In the genomic region with DNA sequence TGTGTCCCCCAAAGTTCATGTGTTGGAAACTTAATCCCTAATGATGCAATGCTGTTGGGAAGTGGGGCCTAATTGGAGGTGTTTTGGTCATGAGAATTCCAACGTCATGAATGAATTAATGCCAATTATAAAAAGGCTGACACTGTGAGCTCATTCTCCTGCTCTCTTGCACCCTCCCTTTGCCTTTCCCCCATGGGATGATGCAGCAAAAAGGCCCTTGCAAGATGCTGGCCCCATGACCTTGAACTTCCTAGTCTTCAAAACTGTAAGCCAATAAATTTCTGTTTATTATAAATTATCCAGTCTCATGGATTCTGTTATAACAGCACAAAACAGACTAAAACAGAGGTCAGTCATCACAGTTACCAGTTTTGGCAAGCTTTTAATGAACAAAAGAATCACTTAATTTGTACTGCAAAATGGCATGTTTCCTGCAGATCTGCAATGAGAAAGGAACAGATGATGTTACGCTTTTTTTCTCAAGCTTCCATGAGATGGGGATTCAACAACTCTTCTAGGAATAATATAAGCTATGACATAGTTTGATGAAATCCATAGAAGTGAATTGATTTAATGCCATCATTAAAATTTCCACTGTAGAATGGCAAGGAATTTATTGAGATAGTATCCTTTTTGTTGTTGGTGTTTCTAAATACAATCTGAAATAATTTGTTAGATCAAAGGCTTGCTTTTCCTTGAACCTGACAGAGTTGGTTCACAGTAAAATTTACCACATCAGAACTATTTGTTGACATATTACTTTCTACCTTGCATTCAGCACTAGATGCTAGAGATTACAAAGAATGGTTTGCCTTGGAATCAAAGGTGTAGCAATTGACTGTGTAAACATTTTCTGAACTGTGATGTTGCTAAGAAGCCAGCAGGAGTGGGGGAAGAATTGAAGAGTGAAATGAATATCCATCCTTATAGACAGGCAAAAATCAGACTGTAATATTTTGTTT, we compare ENCODE assay signal across 1 cellular context.
TF ChIP-seq lines count a peak whose summit lies in the region.

No MANE protein-coding gene starts in this region.

TF ChIP-seq in IMR-90, 13 proteins besides CTCF, POLR2A, EP300 and RAD21:
- TF ChIP-seq CEBPB (IDR thresholded peaks at IDR 0.05; ENCODE audit: low read depth, low read length) (0 out of 2 replicates have a peak, but pooled peaks have one; percentile 6), CHD1 (IDR thresholded peaks at IDR 0.05; ENCODE audit: low read depth, low read length) (no peak)
